ENCODE assay signal across 1 cellular context in the genomic region with DNA sequence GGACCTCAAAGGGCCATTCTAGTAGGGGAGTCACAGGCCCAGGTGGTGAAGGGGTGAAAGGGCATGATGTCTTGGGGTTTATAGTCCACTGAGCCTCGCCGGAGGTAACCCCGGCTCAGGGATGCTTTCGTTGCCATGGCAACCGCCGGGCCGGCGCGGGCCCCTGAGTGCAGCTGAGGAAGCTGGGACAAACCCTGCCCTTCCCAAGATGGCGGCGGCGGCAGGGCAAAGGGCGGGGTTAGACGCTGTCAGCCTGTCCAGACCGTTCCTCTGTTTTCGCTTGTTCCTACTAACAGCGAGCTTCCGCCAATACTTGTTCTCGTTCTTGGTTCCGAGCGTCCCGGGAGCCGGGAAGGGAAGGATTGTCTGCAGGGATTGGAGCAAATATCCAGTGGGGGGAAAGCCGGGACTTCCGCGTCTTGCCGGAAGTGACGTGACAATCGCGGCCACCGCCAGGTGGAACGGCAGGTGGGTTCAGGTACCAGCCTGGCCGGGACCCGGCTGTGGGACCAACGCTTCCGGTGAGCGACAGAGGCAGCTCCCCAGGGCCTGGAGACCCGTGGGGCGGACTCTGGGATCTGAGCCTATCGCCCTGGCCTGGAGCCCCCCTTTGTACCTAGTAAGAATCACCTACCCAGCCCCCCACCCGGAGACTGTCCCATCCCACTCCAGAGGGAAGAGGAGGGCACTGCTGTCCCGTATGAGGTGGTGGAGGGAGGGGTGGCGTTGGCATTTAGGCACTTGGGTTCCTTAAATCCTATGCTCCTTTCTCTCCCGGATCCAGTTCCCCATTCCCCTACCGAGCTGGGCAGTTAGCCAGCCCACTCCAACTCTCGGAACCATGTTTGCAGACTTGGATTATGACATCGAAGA.
A peak's percentile ranks its signal among the peaks of the same experiment; 100 is the strongest.
TF ChIP-seq lines count a peak whose summit lies in the region.

A gene (plus strand): TSS at position 436 of the 873 bp plus-strand sequence. CDS start 406 bp downstream, at position 842.

TF ChIP-seq in HCT116, 20 proteins besides CTCF, POLR2A, EP300 and RAD21 (continued from another document):
- TF ChIP-seq, protein P1, sequence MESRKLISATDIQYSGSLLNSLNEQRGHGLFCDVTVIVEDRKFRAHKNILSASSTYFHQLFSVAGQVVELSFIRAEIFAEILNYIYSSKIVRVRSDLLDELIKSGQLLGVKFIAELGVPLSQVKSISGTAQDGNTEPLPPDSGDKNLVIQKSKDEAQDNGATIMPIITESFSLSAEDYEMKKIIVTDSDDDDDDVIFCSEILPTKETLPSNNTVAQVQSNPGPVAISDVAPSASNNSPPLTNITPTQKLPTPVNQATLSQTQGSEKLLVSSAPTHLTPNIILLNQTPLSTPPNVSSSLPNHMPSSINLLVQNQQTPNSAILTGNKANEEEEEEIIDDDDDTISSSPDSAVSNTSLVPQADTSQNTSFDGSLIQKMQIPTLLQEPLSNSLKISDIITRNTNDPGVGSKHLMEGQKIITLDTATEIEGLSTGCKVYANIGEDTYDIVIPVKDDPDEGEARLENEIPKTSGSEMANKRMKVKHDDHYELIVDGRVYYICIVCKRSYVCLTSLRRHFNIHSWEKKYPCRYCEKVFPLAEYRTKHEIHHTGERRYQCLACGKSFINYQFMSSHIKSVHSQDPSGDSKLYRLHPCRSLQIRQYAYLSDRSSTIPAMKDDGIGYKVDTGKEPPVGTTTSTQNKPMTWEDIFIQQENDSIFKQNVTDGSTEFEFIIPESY (IDR thresholded peaks at IDR 0.05; ENCODE audit: extremely low read depth, insufficient replicate concordance, low read length) = no peak
- TF ChIP-seq, protein P2, sequence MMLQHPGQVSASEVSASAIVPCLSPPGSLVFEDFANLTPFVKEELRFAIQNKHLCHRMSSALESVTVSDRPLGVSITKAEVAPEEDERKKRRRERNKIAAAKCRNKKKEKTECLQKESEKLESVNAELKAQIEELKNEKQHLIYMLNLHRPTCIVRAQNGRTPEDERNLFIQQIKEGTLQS (IDR thresholded peaks at IDR 0.05) = no peak
- TF ChIP-seq ELF1 (IDR thresholded peaks at IDR 0.05; ENCODE audit: borderline replicate concordance, low read depth) (peak; percentile 91; the same call in 1 of the 2 replicates), CBX3 (IDR thresholded peaks at IDR 0.05; ENCODE audit: low read depth) (no peak), ZFX (IDR thresholded peaks at IDR 0.05) (0 out of 2 replicates have a peak, but pooled peaks have one; percentile 39), SRF (IDR thresholded peaks at IDR 0.05; ENCODE audit: low read depth) (no peak), EGR1 (IDR thresholded peaks at IDR 0.05; ENCODE audit: low read depth) (peak; percentile 31; the same call in 1 of the 2 replicates), CEBPB (IDR thresholded peaks at IDR 0.05; ENCODE audit: low read depth) (no peak), JUND (IDR thresholded peaks at IDR 0.05) (no peak), SIN3A (IDR thresholded peaks at IDR 0.05; ENCODE audit: low read depth) (no peak), EZH2phosphoT487 (IDR thresholded peaks at IDR 0.05; ENCODE audit: borderline replicate concordance) (no peak), TCF7L2 (IDR thresholded peaks at IDR 0.05; ENCODE audit: borderline replicate concordance, extremely low read depth, insufficient read depth, insufficient read length) (peak; percentile 91), ZNF274 (IDR thresholded peaks at IDR 0.05; ENCODE audit: low read depth, low read length) (no peak), POLR2AphosphoS5 (IDR thresholded peaks at IDR 0.05; ENCODE audit: low read depth, low read length) (peak; percentile 86)
- TF ChIP-seq, protein P3, sequence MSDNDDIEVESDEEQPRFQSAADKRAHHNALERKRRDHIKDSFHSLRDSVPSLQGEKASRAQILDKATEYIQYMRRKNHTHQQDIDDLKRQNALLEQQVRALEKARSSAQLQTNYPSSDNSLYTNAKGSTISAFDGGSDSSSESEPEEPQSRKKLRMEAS (IDR thresholded peaks at IDR 0.05) = no peak; the same call in 1 of the 2 replicates
